ENCODE assay signal across 26 cellular contexts in genomic region chr5:150549735-150550134, GRCh38.
"Had no signal": no experiment of that assay in that cellular context is flagged by ENCODE, and none has a peak within 500 bp of the region (broad histone marks: within the 10 kb centered on the region; RNA-seq: fewer than 3 reads in every experiment).

No MANE protein-coding gene starts in this region.

- H3K4me3 ChIP-seq: coronary artery, dorsolateral prefrontal cortex, esophagus squamous epithelium, gastrocnemius medialis, heart right ventricle, left lung, lower lobe of right lung, mucosa of descending colon had no signal

- H3K4me1 ChIP-seq: gastrocnemius medialis had no signal

- H3K27ac ChIP-seq: coronary artery, dorsolateral prefrontal cortex, epithelial cell of prostate, esophagus squamous epithelium, gastrocnemius medialis, heart right ventricle, left lung, lower lobe of right lung had no signal

- ATAC-seq: esophagus mucosa, gastrocnemius medialis, heart right ventricle, left cardiac atrium, left lung, left ventricle myocardium superior, lower lobe of right lung, mucosa of descending colon had no signal

- DNase-seq: dermis blood vessel endothelial cell; dorsolateral prefrontal cortex; effector CD4-positive, alpha-beta T cell; effector memory CD4-positive, alpha-beta T cell; erythroblast; esophagus squamous epithelium; foreskin fibroblast; foreskin melanocyte; gastrocnemius medialis; glutamatergic neuron; head of caudate nucleus; heart right ventricle; hippocampal formation; left cardiac atrium; left lung; left ventricle myocardium superior; lower lobe of right lung; mesenchymal stem cell; mucosa of descending colon; naive B cell had no signal

- FAIRE-seq: colon, islet of Langerhans, keratinocyte had no signal

- H3K9me3 ChIP-seq: esophagus squamous epithelium, gastrocnemius medialis, heart right ventricle, left lung, lower lobe of right lung, mucosa of descending colon had no signal

- H3K27me3 ChIP-seq: dorsolateral prefrontal cortex, esophagus squamous epithelium, gastrocnemius medialis, heart right ventricle, left lung had no signal
